8 cellular contexts compared by ENCODE assay signal in the genomic region with DNA sequence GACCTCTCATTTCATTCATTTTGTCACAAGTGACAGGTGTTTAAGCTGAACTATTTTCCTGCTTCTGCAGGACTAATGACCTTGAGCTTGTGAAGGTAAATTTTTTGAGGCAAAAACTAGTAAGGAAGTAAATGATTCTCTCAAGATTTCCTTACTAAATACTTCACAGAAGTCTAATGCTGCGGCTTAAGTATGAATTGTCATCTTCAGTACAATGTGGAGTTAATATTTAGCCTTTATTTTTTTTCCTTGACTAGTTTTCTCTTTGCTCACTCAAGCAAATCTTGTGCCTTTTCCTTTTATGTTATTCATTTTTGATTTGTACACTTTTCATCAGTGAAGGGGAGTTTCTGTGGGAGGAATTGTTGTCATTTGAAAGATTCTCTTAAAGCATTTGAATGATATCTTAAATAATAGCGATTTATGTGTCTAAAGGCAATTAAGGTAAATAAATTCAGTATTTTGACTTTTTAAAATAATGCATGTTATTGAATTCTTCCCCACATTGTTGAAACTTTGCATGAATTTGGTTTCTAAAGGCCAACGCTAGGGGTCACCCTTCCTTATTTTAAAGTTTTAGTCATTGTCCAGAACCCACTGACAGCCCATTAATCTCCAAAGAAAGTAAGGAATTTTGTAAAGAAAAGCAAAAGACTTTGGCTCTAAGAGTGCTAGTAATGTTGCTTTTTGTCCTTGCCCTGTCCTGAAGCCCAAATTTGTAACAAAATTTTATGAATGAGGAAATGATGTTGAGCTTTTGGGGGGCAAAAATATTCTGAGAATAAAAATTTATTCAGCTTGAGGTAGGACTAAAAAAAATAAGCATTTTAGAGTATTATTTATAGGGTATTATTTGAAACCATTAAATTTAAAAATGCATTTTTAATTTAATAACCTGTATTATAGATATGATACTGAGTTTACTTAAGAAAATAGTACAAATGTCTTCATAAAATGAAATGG.
DNase-seq lines count a peak whose midpoint lies in the region; ATAC-seq, FAIRE-seq and TF ChIP-seq lines count a peak whose summit lies in the region.

No MANE protein-coding gene starts in this region.

- H3K9me3 Mint-ChIP-seq in activated CD8-positive, alpha-beta T cell treated with anti-CD3 and anti-CD28 coated beads, Interleukin-2, amount 10 ng/mL, durations not matched to agents 7 days and 5 days (ENCODE audit: insufficient read depth), result no peaks in the 10 kb centered on the region
- H3K9me3 Mint-ChIP-seq in stimulated activated memory B cell treated with anti-CD40 and anti-IgM and Interleukin-4, amounts not matched to agents 10 μg/mL and 1 μg/mL and 100 μg/mL, for 72 hours, result no peaks in the 10 kb centered on the region

- DNase-seq in A549 (ENCODE audit: low read depth in 1 of 2, low spot score in 1 of 2) (peak; percentile 2 to 13), ELR (ENCODE audit: low read depth) (peak; percentile 66), KBM-7 (peak; percentile 27), right atrium auricular region (ENCODE audit: low spot score) (no peak), amniotic stem cell (lab: John Stamatoyannopoulos, UW) (no peak)
- peak; percentile 28 for DNase-seq in activated CD8-positive, alpha-beta T cell treated with anti-CD3 and anti-CD28 coated beads, Interleukin-2, amount 10 ng/mL, durations not matched to agents 7 days and 5 days
- DNase-seq in stimulated activated CD8-positive, alpha-beta memory T cell treated with anti-CD3 and anti-CD28 coated beads, Interleukin-4, amount 100 ng/mL, for 48 hours, result peak; percentile 33

- H3K27me3 ChIP-seq in right atrium auricular region, result no peaks in the 10 kb centered on the region

- peak; percentile 54 for TF ChIP-seq CTCF in A549 (IDR thresholded peaks at IDR 0.05)
- TF ChIP-seq CTCF in right atrium auricular region (IDR thresholded peaks at IDR 0.05), result peak; percentile 39 to 70

- no peak overlapping the region for H3K4me3 Mint-ChIP-seq in activated CD8-positive, alpha-beta T cell treated with anti-CD3 and anti-CD28 coated beads, Interleukin-2, amount 10 ng/mL, durations not matched to agents 7 days and 5 days
- no peak overlapping the region for H3K4me3 Mint-ChIP-seq in stimulated activated memory B cell treated with anti-CD40 and anti-IgM and Interleukin-4, amounts not matched to agents 10 μg/mL and 1 μg/mL and 100 μg/mL, for 72 hours

- no peaks in the 10 kb centered on the region for H3K36me3 Mint-ChIP-seq in activated CD8-positive, alpha-beta T cell treated with anti-CD3 and anti-CD28 coated beads, Interleukin-2, amount 10 ng/mL, durations not matched to agents 7 days and 5 days (ENCODE audit: low read depth)
- no peaks in the 10 kb centered on the region for H3K36me3 Mint-ChIP-seq in stimulated activated memory B cell treated with anti-CD40 and anti-IgM and Interleukin-4, amounts not matched to agents 10 μg/mL and 1 μg/mL and 100 μg/mL, for 72 hours

- in situ Hi-C loops in KBM-7 (cut with MboI; ENCODE audit: low pct_unique_long_range_greater_than_20kb, low sequenced_read_pairs), result no loop called here

- H3K27me3 Mint-ChIP-seq in activated CD8-positive, alpha-beta T cell treated with anti-CD3 and anti-CD28 coated beads, Interleukin-2, amount 10 ng/mL, durations not matched to agents 7 days and 5 days (ENCODE audit: low read depth), result peaks cover 18% of the 10 kb centered on the region
- no peaks in the 10 kb centered on the region for H3K27me3 Mint-ChIP-seq in stimulated activated memory B cell treated with anti-CD40 and anti-IgM and Interleukin-4, amounts not matched to agents 10 μg/mL and 1 μg/mL and 100 μg/mL, for 72 hours

- peak in 1 of 2 experiments; percentile 52; a peak in 2 of 6 replicates for ATAC-seq in A549
- ATAC-seq in activated CD8-positive, alpha-beta T cell treated with anti-CD3 and anti-CD28 coated beads, Interleukin-2, amount 10 ng/mL, durations not matched to agents 7 days and 5 days, result no peak
- ATAC-seq in stimulated activated memory B cell treated with anti-CD40 and anti-IgM and Interleukin-4, amounts not matched to agents 10 μg/mL and 1 μg/mL and 100 μg/mL, for 72 hours, result no peak

- H3K4me1 ChIP-seq in A549 (no peaks in the 10 kb centered on the region), right atrium auricular region (no peaks in the 10 kb centered on the region)

- POLR2A ChIA-PET in A549 (lab: Yijun Ruan, JAX), result no interaction called here
- POLR2A ChIA-PET in activated CD8-positive, alpha-beta T cell treated with anti-CD3 and anti-CD28 coated beads, Interleukin-2, amount 10 ng/mL, durations not matched to agents 7 days and 5 days (lab: Charles Lee), result no interaction called here

- H3K9me3 ChIP-seq in A549 (no peaks in the 10 kb centered on the region), right atrium auricular region (no peaks in the 10 kb centered on the region)

- H3K36me3 ChIP-seq in right atrium auricular region, result no peaks in the 10 kb centered on the region

- TF ChIP-seq RAD21 in A549 (conservative IDR thresholded peaks at IDR 0.05 in 1 of 2, IDR thresholded peaks at IDR 0.05 in 1 of 2), result peak; percentile 34 to 36; a peak in 2 of 5 replicates

- H3K4me3 ChIP-seq in A549 (no peak overlapping the region), right atrium auricular region (no peak overlapping the region)

- CTCF ChIA-PET in A549 (lab: Yijun Ruan, JAX), result interaction anchor here (0.7 to 1.1 kb wide), 3 partner anchors 9 to 205 kb away, joined by 3 read pairs; a partner anchor contains a TSS
- CTCF ChIA-PET in activated CD8-positive, alpha-beta T cell treated with anti-CD3 and anti-CD28 coated beads, Interleukin-2, amount 10 ng/mL, durations not matched to agents 7 days and 5 days (lab: Charles Lee), result interaction anchor here (0.7 to 1.8 kb wide), 8 partner anchors 10 to 645 kb away, joined by 3 to 9 read pairs (median 4); no protein-coding TSS in a partner anchor

- no peak for FAIRE-seq in A549 (lab: Jason Lieb, UNC)

- no peak for TF ChIP-seq EP300 in A549 (IDR thresholded peaks at IDR 0.05)

- H3K4me2 ChIP-seq in A549, result no peak overlapping the region

- no peaks in the 10 kb centered on the region for H3K4me1 Mint-ChIP-seq in activated CD8-positive, alpha-beta T cell treated with anti-CD3 and anti-CD28 coated beads, Interleukin-2, amount 10 ng/mL, durations not matched to agents 7 days and 5 days (ENCODE audit: low read depth)
- H3K4me1 Mint-ChIP-seq in stimulated activated memory B cell treated with anti-CD40 and anti-IgM and Interleukin-4, amounts not matched to agents 10 μg/mL and 1 μg/mL and 100 μg/mL, for 72 hours, result no peaks in the 10 kb centered on the region

- H3K27ac ChIP-seq in A549, result no peak overlapping the region
- H3K27ac ChIP-seq in right atrium auricular region, result no peak overlapping the region

- no peak for TF ChIP-seq POLR2A in A549 (IDR thresholded peaks at IDR 0.05; ENCODE audit: low read length)

- 4% methylated on average over 3 of the region's 3 CpGs for WGBS in A549 (ENCODE audit: missing lambda C conversion rate)

- H3K27ac Mint-ChIP-seq in activated CD8-positive, alpha-beta T cell treated with anti-CD3 and anti-CD28 coated beads, Interleukin-2, amount 10 ng/mL, durations not matched to agents 7 days and 5 days, result no peak overlapping the region
- no peak overlapping the region for H3K27ac Mint-ChIP-seq in stimulated activated memory B cell treated with anti-CD40 and anti-IgM and Interleukin-4, amounts not matched to agents 10 μg/mL and 1 μg/mL and 100 μg/mL, for 72 hours

TF ChIP-seq in A549, 52 proteins besides CTCF, POLR2A, EP300 and RAD21:
- TF ChIP-seq HOXB5 (CRISPR knock-in tag; IDR thresholded peaks at IDR 0.05) (peak; percentile 87; the same call in 1 of the 2 replicates), FOXS1 (CRISPR knock-in tag; IDR thresholded peaks at IDR 0.05) (no peak), SMC3 (IDR thresholded peaks at IDR 0.05) (peak; percentile 41; the same call in 2 of the 3 replicates)

Comparison
In these comparisons a context has a peak if more than half of its experiments do, and no peak if none do; other contexts are left out.
1. DNase-seq: peak in A549 (2 of 2), ELR (single experiment), KBM-7 (single experiment), activated CD8-positive, alpha-beta T cell treated with anti-CD3 and anti-CD28 coated beads, Interleukin-2, amount 10 ng/mL, durations not matched to agents 7 days and 5 days (single experiment) and stimulated activated CD8-positive, alpha-beta memory T cell treated with anti-CD3 and anti-CD28 coated beads, Interleukin-4, amount 100 ng/mL, for 48 hours (single experiment); none in right atrium auricular region (single experiment) and amniotic stem cell (single experiment).